8 cellular contexts compared by ENCODE assay signal in genomic region chr22:46043816-46044717, GRCh38.
DNase-seq lines count a peak whose midpoint lies in the region; ATAC-seq and TF ChIP-seq lines count a peak whose summit lies in the region.

No MANE protein-coding gene starts in this region.

- H2BK5ac ChIP-seq in mesenchymal stem cell (ENCODE audit: low read depth, low read length, poor library complexity, severe bottlenecking) = no peak overlapping the region

- peaks cover 25% of the 10 kb centered on the region for H3K4me1 ChIP-seq in mesenchymal stem cell (ENCODE audit: control insufficient read depth, insufficient read depth, low read depth, low read length)
- H3K4me1 ChIP-seq in thyroid gland = peaks cover 26 to 63% of the 10 kb centered on the region in 2 donors

- H4K8ac ChIP-seq in mesenchymal stem cell (ENCODE audit: low read length) = peak overlapping the region; percentile 90

- peak overlapping the region; percentile 43 to 77 for H3K18ac ChIP-seq in mesenchymal stem cell (ENCODE audit: low read depth in 1 of 2, low read length in 2 of 2)

- no peak for ATAC-seq in GM21390 (IDR thresholded peaks at IDR 0.05; ENCODE audit: unreplicated experiment)

- no peak for TF ChIP-seq POLR2A in thyroid gland (IDR thresholded peaks at IDR 0.05)

- DNase-seq in RWPE1 (ENCODE audit: low spot score) (no peak), dorsolateral prefrontal cortex (peak in 9 of 10 donors; percentile 12 to 86 (median 47)), mesenchymal stem cell (no peak), thyroid gland (peak in 1 of 2 donors; percentile 60), NCI-H187 treated with DMSO at 0.1 percent for 48 hours (lab: John Stamatoyannopoulos, UW) (no peak), hepatic stellate cell (ENCODE audit: low spot score) (no peak)

- peak overlapping the region; percentile 95 for H3K9ac ChIP-seq in mesenchymal stem cell (ENCODE audit: low read length)

- H3K14ac ChIP-seq in mesenchymal stem cell (ENCODE audit: low read length in 2 of 2) = peak overlapping the region in 1 of 2 experiments; percentile 4

- POLR2A ChIA-PET in RWPE1 (lab: Yijun Ruan, JAX; ENCODE audit: low non-redundant PET) = no interaction called here

- no peak overlapping the region for H3K23ac ChIP-seq in mesenchymal stem cell (ENCODE audit: low read length in 2 of 2)

- H2BK15ac ChIP-seq in mesenchymal stem cell (ENCODE audit: low read depth, poor library complexity, severe bottlenecking) = peak overlapping the region; percentile 8

- H3K4me2 ChIP-seq in mesenchymal stem cell (ENCODE audit: low read length, poor library complexity, severe bottlenecking) = peak overlapping the region; percentile 74

- CTCF ChIA-PET in RWPE1 (lab: Yijun Ruan, JAX) = interaction anchor here (0.8 kb wide), 1 partner anchor 38 kb away, joined by 5 read pairs; no protein-coding TSS in a partner anchor

- peaks cover 22% of the 10 kb centered on the region for H3K79me1 ChIP-seq in mesenchymal stem cell (replicated peaks; ENCODE audit: low read length, poor library complexity, severe bottlenecking)

- H2AK5ac ChIP-seq in mesenchymal stem cell (ENCODE audit: low read length, severe bottlenecking) = peak overlapping the region; percentile 37

- H3K36me3 ChIP-seq in mesenchymal stem cell (ENCODE audit: control insufficient read depth in 1 of 2, insufficient read depth in 2 of 2, low read depth in 1 of 2, low read length in 2 of 2) (peaks cover 6 to 11% of the 10 kb centered on the region in 2 experiments), thyroid gland (no peaks in the 10 kb centered on the region)

- peak overlapping the region in 1 of 2 experiments; percentile 1 for H2BK12ac ChIP-seq in mesenchymal stem cell (ENCODE audit: low read length in 2 of 2)

- no peak for TF ChIP-seq CTCF in GM12875 (IDR thresholded peaks at IDR 0.05; ENCODE audit: borderline replicate concordance, insufficient read depth, low read depth, low read length)
- TF ChIP-seq CTCF in RWPE1 (conservative IDR thresholded peaks at IDR 0.05; ENCODE audit: low read depth) = no peak
- no peak for TF ChIP-seq CTCF in dorsolateral prefrontal cortex (IDR thresholded peaks at IDR 0.05 in 54 of 56, conservative IDR thresholded peaks at IDR 0.05 in 2 of 56; ENCODE audit: low read depth in 1 of 56, partially characterized antibody in 56 of 56)
- TF ChIP-seq CTCF in thyroid gland (IDR thresholded peaks at IDR 0.05) = no peak

- H3K27me3 ChIP-seq in dorsolateral prefrontal cortex (no peaks in the 10 kb centered on the region), mesenchymal stem cell (ENCODE audit: control insufficient read depth in 1 of 2, insufficient read depth in 1 of 2, low read length in 2 of 2) (no peaks in the 10 kb centered on the region), thyroid gland (no peaks in the 10 kb centered on the region)

- H3K27ac ChIP-seq in RWPE1 (peak overlapping the region; percentile 100), dorsolateral prefrontal cortex (peak overlapping the region; percentile 86 to 100 (median 99)), mesenchymal stem cell (ENCODE audit: low read length, poor library complexity, severe bottlenecking) (no peak overlapping the region), thyroid gland (peak overlapping the region; percentile 89 to 98 (median 97))

- H2AFZ ChIP-seq in mesenchymal stem cell (ENCODE audit: low read depth, low read length) = peak overlapping the region; percentile 8

- intact Hi-C loops in dorsolateral prefrontal cortex (cut with DNase I) = no loop called here
- intact Hi-C loops in thyroid gland (cut with DNase I) = no loop called here

- H3K9me3 ChIP-seq in mesenchymal stem cell (ENCODE audit: control insufficient read depth, low read length) (no peaks in the 10 kb centered on the region), thyroid gland (no peaks in the 10 kb centered on the region)

- peak overlapping the region; percentile 90 for H2BK120ac ChIP-seq in mesenchymal stem cell (ENCODE audit: low read depth, low read length)

- peak overlapping the region; percentile 22 to 66 for H3K4ac ChIP-seq in mesenchymal stem cell (ENCODE audit: low read depth in 1 of 2, low read length in 2 of 2)

- peak overlapping the region; percentile 94 for H4K91ac ChIP-seq in mesenchymal stem cell (ENCODE audit: low read length)

- H3K4me3 ChIP-seq in GM12875 (ENCODE audit: low read depth, low read length) (peak overlapping the region; percentile 57), dorsolateral prefrontal cortex (peak overlapping the region; percentile 37 to 84 (median 65)), mesenchymal stem cell (ENCODE audit: insufficient read depth in 1 of 2, low read depth in 1 of 2, low read length in 2 of 2) (peak overlapping the region; percentile 64 to 89), thyroid gland (replicated peaks in 1 of 3) (peak overlapping the region; percentile 22 to 75 (median 40))

- 63% methylated on average over 32 of the region's 38 CpGs for WGBS in mesenchymal stem cell
- WGBS in thyroid gland, 2 donors = 16 to 30% methylated on average over 29 to 38 of the region's 38 CpGs

Comparison
In these comparisons a context has a peak if more than half of its experiments do, and no peak if none do; other contexts are left out.
1. DNase-seq: peak in dorsolateral prefrontal cortex (9 of 10); none in RWPE1 (single experiment), mesenchymal stem cell (single experiment), NCI-H187 treated with DMSO at 0.1 percent for 48 hours (single experiment) and hepatic stellate cell (single experiment).
2. Peak in every context shown above with its lines, with median percentiles within 50 percentile points of each other: H3K4me3 ChIP-seq.